18 cellular contexts compared by ENCODE assay signal in the genomic region with DNA sequence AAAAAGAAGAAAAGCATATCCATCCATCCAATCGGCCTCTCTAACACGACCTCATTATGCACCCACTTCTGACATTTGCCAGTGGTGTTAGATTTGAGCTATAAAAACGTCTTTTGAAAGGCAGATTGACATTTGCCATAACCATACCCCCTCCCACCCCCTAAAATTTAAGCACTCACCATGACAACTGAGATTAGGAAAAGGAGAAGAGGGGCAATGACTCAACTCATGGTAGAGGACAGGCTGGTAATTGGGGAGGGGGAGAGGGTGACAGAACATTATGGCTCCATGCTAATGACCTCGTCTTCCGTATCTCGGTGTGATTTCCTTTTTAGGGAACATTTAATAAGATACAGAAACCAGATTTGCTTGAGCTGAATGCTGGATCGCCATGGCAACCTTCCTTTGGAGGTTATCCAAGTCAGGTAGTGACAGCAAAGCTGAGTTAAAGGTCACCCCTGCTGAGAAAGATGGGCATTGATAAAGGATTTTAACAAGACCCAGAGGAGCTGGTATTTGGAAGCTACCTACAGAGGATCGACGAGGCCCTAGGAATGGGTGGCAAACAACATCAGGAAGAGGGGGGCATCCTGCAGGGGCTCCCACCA.
"Had no signal": no experiment of that assay in that cellular context is flagged by ENCODE, and none has a peak within 500 bp of the region (broad histone marks: within the 10 kb centered on the region; RNA-seq: fewer than 3 reads in every experiment).

No MANE protein-coding gene starts in this region.

- H3K36me3 ChIP-seq: ascending aorta, breast epithelium, lower lobe of right lung, neutrophil, upper lobe of right lung, WERI-Rb-1 had no signal

- H3K4me3 ChIP-seq: ascending aorta, breast epithelium, coronary artery, lower lobe of right lung, upper lobe of right lung had no signal

- H3K4me1 ChIP-seq: ascending aorta, breast epithelium, foreskin keratinocyte, lower lobe of right lung, parathyroid adenoma, upper lobe of right lung had no signal

- H3K27ac ChIP-seq: ascending aorta, breast epithelium, coronary artery, foreskin keratinocyte, lower lobe of right lung, neutrophil, parathyroid adenoma, upper lobe of right lung, WERI-Rb-1 had no signal

- H2AFZ ChIP-seq: parathyroid adenoma had no signal

- ATAC-seq: activated T-cell treated with anti-CD3 and anti-CD28 coated beads, Interleukin-2, amount 50 U/mL, for 72 hours; foreskin keratinocyte; lower lobe of right lung; T-helper 17 cell; upper lobe of right lung had no signal

- DNase-seq: activated CD4-positive, alpha-beta T cell treated with anti-CD3 and anti-CD28 coated beads for 1 hour; activated CD4-positive, alpha-beta T cell treated with anti-CD3 and anti-CD28 coated beads, Interleukin-2, amount 50 U/mL, for 4 hours; activated effector memory CD4-positive, alpha-beta T cell treated with anti-CD3 and anti-CD28 coated beads, Interleukin-2, amount 50 U/mL, for 16 hours; activated naive CD4-positive, alpha-beta T cell treated with anti-CD3 and anti-CD28 coated beads, Interleukin-2, amount 50 U/mL, for 16 hours; activated T-cell treated with anti-CD3 and anti-CD28 coated beads, Interleukin-2, amount 50 U/mL, for 72 hours; foreskin keratinocyte; islet precursor cell; lower lobe of right lung; retina; stimulated activated naive CD4-positive, alpha-beta T cell; T-helper 17 cell; upper lobe of right lung; WERI-Rb-1 had no signal

- H3K27me3 ChIP-seq: ascending aorta had no signal

- H3K9ac ChIP-seq: parathyroid adenoma had no signal

- H3K9me3 ChIP-seq: ascending aorta, breast epithelium, lower lobe of right lung, neutrophil, upper lobe of right lung had no signal
